29 cellular contexts compared by ENCODE assay signal in the genomic region with DNA sequence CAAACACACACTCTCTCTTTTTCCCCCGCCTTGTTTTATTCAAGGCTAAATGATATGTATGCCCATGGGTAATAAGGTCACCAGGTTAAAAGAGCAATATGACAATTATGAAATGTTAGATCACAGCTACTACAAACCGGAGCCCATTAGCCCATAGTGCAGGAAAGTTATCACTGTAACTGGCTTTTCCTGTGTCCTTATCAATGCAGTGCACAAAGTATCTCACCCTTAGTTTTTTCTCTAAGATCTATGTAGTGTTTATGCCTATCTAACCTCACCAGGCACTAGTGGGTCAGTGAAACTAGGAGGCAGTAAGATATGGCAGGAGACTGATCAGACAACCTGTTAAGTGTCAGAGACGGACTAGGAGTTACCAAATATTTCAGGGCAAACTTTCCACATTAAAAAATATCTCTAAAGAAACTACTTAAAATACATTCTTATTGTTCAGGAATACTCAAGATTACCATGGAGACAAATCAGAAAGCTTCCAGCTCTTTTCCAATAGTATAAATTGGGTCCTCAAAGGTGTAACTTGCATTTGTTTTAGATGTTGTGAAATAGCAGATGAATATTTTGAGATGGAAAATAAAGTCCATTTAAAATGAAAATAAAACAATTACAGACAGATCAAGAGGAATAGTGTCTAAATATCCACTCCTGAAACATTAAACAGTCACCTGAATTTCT.
"Had no signal": no experiment of that assay in that cellular context is flagged by ENCODE, and none has a peak within 500 bp of the region (broad histone marks: within the 10 kb centered on the region; RNA-seq: fewer than 3 reads in every experiment).

No MANE protein-coding gene starts in this region.

- H3K36me3 Mint-ChIP-seq: natural killer cell treated with Interleukin-12 subunit alpha and Interleukin-12 subunit beta and Interleukin-15 and Interleukin-18, amount 100 ng/mL, for 72 hours; stimulated activated effector memory CD8-positive, alpha-beta T cell treated with anti-CD3 and anti-CD28 coated beads, Interleukin-12 subunit alpha, Interleukin-12 subunit beta, amount 100 ng/mL, for 72 hours had no signal

- ATAC-seq: activated CD4-positive, alpha-beta T cell treated with anti-CD3 and anti-CD28 coated beads for 36 hours; activated naive CD4-positive, alpha-beta T cell treated with anti-CD3 and anti-CD28 coated beads, Interleukin-2, amount 50 U/mL, for 72 hours; activated T-helper 17 cell treated with anti-CD3 and anti-CD28 coated beads, Interleukin-2, amount 50 U/mL, for 72 hours; gastroesophageal sphincter; left cardiac atrium; natural killer cell treated with Interleukin-12 subunit alpha and Interleukin-12 subunit beta and Interleukin-15 and Interleukin-18, amount 100 ng/mL, for 72 hours; psoas muscle; stimulated activated effector memory CD8-positive, alpha-beta T cell treated with anti-CD3 and anti-CD28 coated beads, Interleukin-12 subunit alpha, Interleukin-12 subunit beta, amount 100 ng/mL, for 72 hours; stimulated activated naive CD8-positive, alpha-beta T cell treated with anti-CD3 and anti-CD28 coated beads, Interleukin-15, amount 100 ng/mL, for 72 hours had no signal

- H3K9me3 Mint-ChIP-seq: activated T-cell treated with anti-CD3 and anti-CD28 coated beads, Interleukin-2, amount 50 U/mL, for 24 hours; stimulated activated naive CD8-positive, alpha-beta T cell treated with anti-CD3 and anti-CD28 coated beads, Interleukin-15, amount 100 ng/mL, for 72 hours had no signal

- H3K27ac ChIP-seq: adrenal gland, ascending aorta, brain microvascular endothelial cell, esophagus squamous epithelium, gastroesophageal sphincter, heart left ventricle, ovary, psoas muscle, right atrium auricular region, suprapubic skin, tibial nerve had no signal

- H3K27ac Mint-ChIP-seq: activated B cell treated with CpG ODN at 0.5 μM for 24 hours; activated CD4-positive, alpha-beta T cell treated with anti-CD3 and anti-CD28 coated beads for 36 hours; activated naive CD4-positive, alpha-beta T cell treated with anti-CD3 and anti-CD28 coated beads, Interleukin-2, amount 50 U/mL, for 72 hours; activated T-cell treated with anti-CD3 and anti-CD28 coated beads, Interleukin-2, amount 50 U/mL, for 24 hours; activated T-helper 17 cell treated with anti-CD3 and anti-CD28 coated beads, Interleukin-2, amount 50 U/mL, for 72 hours; natural killer cell treated with Interleukin-12 subunit alpha and Interleukin-12 subunit beta and Interleukin-15 and Interleukin-18, amount 100 ng/mL, for 72 hours; stimulated activated effector memory CD8-positive, alpha-beta T cell treated with anti-CD3 and anti-CD28 coated beads, Interleukin-12 subunit alpha, Interleukin-12 subunit beta, amount 100 ng/mL, for 72 hours; stimulated activated naive CD8-positive, alpha-beta T cell treated with anti-CD3 and anti-CD28 coated beads, Interleukin-15, amount 100 ng/mL, for 72 hours had no signal

- FAIRE-seq: TTC549, urothelium cell line had no signal

- H3K27me3 ChIP-seq: adrenal gland, ascending aorta, brain microvascular endothelial cell, esophagus squamous epithelium, gastroesophageal sphincter, heart left ventricle, ovary, right atrium auricular region, suprapubic skin, tibial nerve had no signal

- H3K4me3 Mint-ChIP-seq: activated B cell treated with CpG ODN at 0.5 μM for 24 hours; activated CD4-positive, alpha-beta T cell treated with anti-CD3 and anti-CD28 coated beads for 36 hours; activated T-cell treated with anti-CD3 and anti-CD28 coated beads, Interleukin-2, amount 50 U/mL, for 24 hours; activated T-helper 17 cell treated with anti-CD3 and anti-CD28 coated beads, Interleukin-2, amount 50 U/mL, for 72 hours; natural killer cell treated with Interleukin-12 subunit alpha and Interleukin-12 subunit beta and Interleukin-15 and Interleukin-18, amount 100 ng/mL, for 72 hours; stimulated activated effector memory CD8-positive, alpha-beta T cell treated with anti-CD3 and anti-CD28 coated beads, Interleukin-12 subunit alpha, Interleukin-12 subunit beta, amount 100 ng/mL, for 72 hours; stimulated activated naive CD8-positive, alpha-beta T cell treated with anti-CD3 and anti-CD28 coated beads, Interleukin-15, amount 100 ng/mL, for 72 hours had no signal

- H3K4me3 ChIP-seq: adrenal gland, ascending aorta, esophagus squamous epithelium, gastroesophageal sphincter, heart left ventricle, ovary, psoas muscle, right atrium auricular region, suprapubic skin, tibial nerve had no signal

- H3K4me1 Mint-ChIP-seq: activated B cell treated with CpG ODN at 0.5 μM for 24 hours; activated CD4-positive, alpha-beta T cell treated with anti-CD3 and anti-CD28 coated beads for 36 hours; activated T-helper 17 cell treated with anti-CD3 and anti-CD28 coated beads, Interleukin-2, amount 50 U/mL, for 72 hours; stimulated activated effector memory CD8-positive, alpha-beta T cell treated with anti-CD3 and anti-CD28 coated beads, Interleukin-12 subunit alpha, Interleukin-12 subunit beta, amount 100 ng/mL, for 72 hours; stimulated activated naive CD8-positive, alpha-beta T cell treated with anti-CD3 and anti-CD28 coated beads, Interleukin-15, amount 100 ng/mL, for 72 hours had no signal

- H3K27me3 Mint-ChIP-seq: activated B cell treated with CpG ODN at 0.5 μM for 24 hours; activated CD4-positive, alpha-beta T cell treated with anti-CD3 and anti-CD28 coated beads for 36 hours; activated T-cell treated with anti-CD3 and anti-CD28 coated beads, Interleukin-2, amount 50 U/mL, for 24 hours; activated T-helper 17 cell treated with anti-CD3 and anti-CD28 coated beads, Interleukin-2, amount 50 U/mL, for 72 hours; natural killer cell treated with Interleukin-12 subunit alpha and Interleukin-12 subunit beta and Interleukin-15 and Interleukin-18, amount 100 ng/mL, for 72 hours; stimulated activated naive CD8-positive, alpha-beta T cell treated with anti-CD3 and anti-CD28 coated beads, Interleukin-15, amount 100 ng/mL, for 72 hours had no signal

- H3K9me3 ChIP-seq: adrenal gland, ascending aorta, esophagus squamous epithelium, gastroesophageal sphincter, heart left ventricle, ovary, psoas muscle, right atrium auricular region, suprapubic skin, tibial nerve had no signal

- H3K4me1 ChIP-seq: ascending aorta, esophagus squamous epithelium, gastroesophageal sphincter, psoas muscle, right atrium auricular region had no signal

- DNase-seq: activated B cell treated with CpG ODN at 0.5 μM for 24 hours; activated CD4-positive, alpha-beta T cell treated with anti-CD3 and anti-CD28 coated beads for 36 hours; activated CD4-positive, alpha-beta T cell treated with anti-CD3 and anti-CD28 coated beads, Interleukin-2, amount 50 U/mL, for 4 hours; activated CD8-positive, alpha-beta memory T cell treated with anti-CD3 and anti-CD28 coated beads for 24 hours; activated CD8-positive, alpha-beta memory T cell treated with anti-CD3 and anti-CD28 coated beads, Interleukin-2, amount 50 U/mL, for 4 hours; activated T-cell treated with anti-CD3 and anti-CD28 coated beads, Interleukin-2, amount 50 U/mL, for 24 hours; adrenal gland; brain microvascular endothelial cell; central memory CD4-positive, alpha-beta T cell; effector memory CD4-positive, alpha-beta T cell; esophagus squamous epithelium; heart left ventricle; islet precursor cell; left cardiac atrium; ovary; psoas muscle; stimulated activated CD4-positive, alpha-beta T cell treated with anti-CD3 and anti-CD28 coated beads, Interleukin-1b, Interleukin-23, amount 100 ng/mL, for 48 hours; stimulated activated naive CD8-positive, alpha-beta T cell treated with anti-CD3 and anti-CD28 coated beads, Interleukin-15, amount 100 ng/mL, for 72 hours had no signal

- H3K36me3 ChIP-seq: adrenal gland, ascending aorta, brain microvascular endothelial cell, esophagus squamous epithelium, gastroesophageal sphincter, heart left ventricle, ovary, right atrium auricular region, suprapubic skin, tibial nerve had no signal
